Comparison of ENCODE assay signal across 8 cellular contexts in genomic region chr2:26043862-26044736, GRCh38. TPM values are rescaled to one million over a fixed set of nuclear protein-coding genes. Genes with fewer than 3 reads are reported as not detected.
DNase-seq lines count a peak whose midpoint lies in the region; ATAC-seq and TF ChIP-seq lines count a peak whose summit lies in the region.

No MANE protein-coding gene starts in this region.

- no peak for TF ChIP-seq CTCF in AG09319 (IDR thresholded peaks at IDR 0.05; ENCODE audit: low read depth, low read length)

- H3K27me3 Mint-ChIP-seq in activated T-helper 2 cell treated with anti-CD3 and anti-CD28 coated beads, Interferon-gamma antibody, Interleukin-2, Interleukin-4, amounts not matched to agents 10 μg/mL and 5 μg/mL and 100 μg/mL, durations not matched to agents 14 hours and 24 hours and 36 hours (ENCODE audit: low read depth), result no peaks in the 10 kb centered on the region

- H3K36me3 Mint-ChIP-seq in activated T-helper 2 cell treated with anti-CD3 and anti-CD28 coated beads, Interferon-gamma antibody, Interleukin-2, Interleukin-4, amounts not matched to agents 10 μg/mL and 5 μg/mL and 100 μg/mL, durations not matched to agents 14 hours and 24 hours and 36 hours (ENCODE audit: low read depth), result peaks cover 57% of the 10 kb centered on the region

- H3K27ac Mint-ChIP-seq in activated T-helper 2 cell treated with anti-CD3 and anti-CD28 coated beads, Interferon-gamma antibody, Interleukin-2, Interleukin-4, amounts not matched to agents 10 μg/mL and 5 μg/mL and 100 μg/mL, durations not matched to agents 14 hours and 24 hours and 36 hours, result peak overlapping the region; percentile 66

- DNase-seq in AG09319 (ENCODE audit: extremely low read depth, low read depth) (peak; percentile 11), H4 (ENCODE audit: low spot score) (peak; percentile 14), left kidney (ENCODE audit: low read depth, low spot score) (peak; percentile 52), putamen (ENCODE audit: low spot score) (no peak), DMS79 (lab: John Stamatoyannopoulos, UW) (no peak)
- DNase-seq in activated T-helper 2 cell treated with anti-CD3 and anti-CD28 coated beads, Interferon-gamma antibody, Interleukin-2, Interleukin-4, amounts not matched to agents 10 μg/mL and 5 μg/mL and 100 μg/mL, durations not matched to agents 14 hours and 24 hours and 36 hours (ENCODE audit: low spot score), result no peak

- intact Hi-C loops in activated T-helper 2 cell treated with anti-CD3 and anti-CD28 coated beads, Interferon-gamma antibody, Interleukin-2, Interleukin-4, amounts not matched to agents 10 μg/mL and 5 μg/mL and 100 μg/mL, durations not matched to agents 14 hours and 24 hours and 36 hours (cut with micrococcal nuclease), result no loop called here

- no peak for ATAC-seq in GM19023 (IDR thresholded peaks at IDR 0.05; ENCODE audit: unreplicated experiment)
- ATAC-seq in HG03108 (IDR thresholded peaks at IDR 0.05; ENCODE audit: unreplicated experiment), result no peak

- peaks cover 46% of the 10 kb centered on the region for H3K4me1 Mint-ChIP-seq in activated T-helper 2 cell treated with anti-CD3 and anti-CD28 coated beads, Interferon-gamma antibody, Interleukin-2, Interleukin-4, amounts not matched to agents 10 μg/mL and 5 μg/mL and 100 μg/mL, durations not matched to agents 14 hours and 24 hours and 36 hours (ENCODE audit: low read depth)

- H3K9me3 Mint-ChIP-seq in activated T-helper 2 cell treated with anti-CD3 and anti-CD28 coated beads, Interferon-gamma antibody, Interleukin-2, Interleukin-4, amounts not matched to agents 10 μg/mL and 5 μg/mL and 100 μg/mL, durations not matched to agents 14 hours and 24 hours and 36 hours, result no peaks in the 10 kb centered on the region

- peak overlapping the region; percentile 4 for H3K4me3 Mint-ChIP-seq in activated T-helper 2 cell treated with anti-CD3 and anti-CD28 coated beads, Interferon-gamma antibody, Interleukin-2, Interleukin-4, amounts not matched to agents 10 μg/mL and 5 μg/mL and 100 μg/mL, durations not matched to agents 14 hours and 24 hours and 36 hours (ENCODE audit: low read depth)

RNA-seq across cellular contexts. Expression of gene RAB10, which starts 10.2 kb away (rescaled TPM):
- 42.6 and 61.1 TPM in 2 replicates for total RNA-seq in H4 (2014; rRNA removed; shearing (Covaris generic))
- 134 and 140 TPM in 2 replicates for total RNA-seq in activated T-helper 2 cell treated with anti-CD3 and anti-CD28 coated beads, Interferon-gamma antibody, Interleukin-2, Interleukin-4, amounts not matched to agents 10 μg/mL and 5 μg/mL and 100 μg/mL, durations not matched to agents 14 hours and 24 hours and 36 hours

Comparison
In these comparisons a context has a peak if more than half of its experiments do, and no peak if none do; other contexts are left out.
1. DNase-seq: peak in AG09319 (single experiment), H4 (single experiment) and left kidney (single experiment); none in activated T-helper 2 cell treated with anti-CD3 and anti-CD28 coated beads, Interferon-gamma antibody, Interleukin-2, Interleukin-4, amounts not matched to agents 10 μg/mL and 5 μg/mL and 100 μg/mL, durations not matched to agents 14 hours and 24 hours and 36 hours (single experiment), putamen (single experiment) and DMS79 (single experiment).